ENCODE assay signal across 8 cellular contexts in the genomic region with DNA sequence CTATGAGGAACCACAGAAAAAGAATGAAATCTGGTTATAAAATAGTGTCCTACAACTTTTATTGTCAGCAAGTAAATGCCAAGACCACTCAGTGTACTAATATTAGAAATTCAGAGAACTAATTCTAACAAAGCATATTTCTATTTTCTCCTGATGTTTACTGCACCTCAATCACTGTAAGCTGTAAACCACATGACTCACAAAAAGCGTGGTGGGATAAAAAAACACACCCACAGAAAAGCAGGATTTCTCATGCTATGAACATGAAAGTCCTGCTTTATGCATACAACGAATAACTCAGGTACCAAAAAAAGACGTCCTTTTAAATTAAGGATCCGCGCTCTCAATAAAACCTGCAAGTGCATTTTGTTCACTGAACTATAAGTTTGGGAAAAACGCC. TPM values are rescaled to one million over a fixed set of nuclear protein-coding genes. Genes with fewer than 3 reads are reported as not detected.
A peak's percentile ranks its signal among the peaks of the same experiment; 100 is the strongest.
DNase-seq lines count a peak whose midpoint lies in the region; ATAC-seq and TF ChIP-seq lines count a peak whose summit lies in the region.

No MANE protein-coding gene starts in this region.

- DNase-seq in BJ (ENCODE audit: low read depth) (no peak), M059J (ENCODE audit: low read depth) (peak; percentile 40), natural killer cell (no peak), SKM-1 (lab: John Stamatoyannopoulos, UW; ENCODE audit: unreplicated experiment) (no peak), DMS153 (lab: John Stamatoyannopoulos, UW) (no peak), posterior vena cava (ENCODE audit: low spot score) (no peak), GM20000 (ENCODE audit: low spot score) (no peak)

- TF ChIP-seq CTCF in BJ (IDR thresholded peaks at IDR 0.05; ENCODE audit: insufficient read depth, low read depth, low read length) (no peak), natural killer cell (IDR thresholded peaks at IDR 0.05) (no peak), GM20000 (IDR thresholded peaks at IDR 0.05; ENCODE audit: extremely low read depth, missing control alignments) (no peak)

- H3K36me3 Mint-ChIP-seq in dendritic cell treated with granulocyte-macrophage colony-stimulating factor and Interleukin-4, amounts not matched to agents 40 ng/mL and 50 ng/mL, for 4 days (ENCODE audit: low read depth) = peaks cover 30% of the 10 kb centered on the region
- H3K36me3 Mint-ChIP-seq in natural killer cell = no peaks in the 10 kb centered on the region

- peak overlapping the region; percentile 95 for H3K27ac Mint-ChIP-seq in dendritic cell treated with granulocyte-macrophage colony-stimulating factor and Interleukin-4, amounts not matched to agents 40 ng/mL and 50 ng/mL, for 4 days
- H3K27ac Mint-ChIP-seq in natural killer cell = peak overlapping the region; percentile 90 to 94

- POLR2A ChIA-PET in BJ (lab: Charles Lee) = interaction anchor here (0.5 kb wide), 1 partner anchor 182 kb away, joined by 4 read pairs; no protein-coding TSS in a partner anchor

- H3K27me3 ChIP-seq in BJ (ENCODE audit: control insufficient read depth, insufficient read depth, low read length) = no peaks in the 10 kb centered on the region

- H3K36me3 ChIP-seq in BJ (ENCODE audit: control insufficient read depth, insufficient read depth, low read length) = 0 out of 2 replicates have a peak, but pooled peaks cover 1% of the 10 kb centered on the region

- H3K9me3 Mint-ChIP-seq in dendritic cell treated with granulocyte-macrophage colony-stimulating factor and Interleukin-4, amounts not matched to agents 40 ng/mL and 50 ng/mL, for 4 days = no peaks in the 10 kb centered on the region
- no peaks in the 10 kb centered on the region for H3K9me3 Mint-ChIP-seq in natural killer cell

- peaks cover 46% of the 10 kb centered on the region for H3K4me1 Mint-ChIP-seq in dendritic cell treated with granulocyte-macrophage colony-stimulating factor and Interleukin-4, amounts not matched to agents 40 ng/mL and 50 ng/mL, for 4 days (ENCODE audit: low read depth)
- H3K4me1 Mint-ChIP-seq in natural killer cell = peaks cover 40 to 41% of the 10 kb centered on the region in 2 donors

- peak overlapping the region; percentile 90 for H3K4me3 Mint-ChIP-seq in dendritic cell treated with granulocyte-macrophage colony-stimulating factor and Interleukin-4, amounts not matched to agents 40 ng/mL and 50 ng/mL, for 4 days
- peak overlapping the region; percentile 89 for H3K4me3 Mint-ChIP-seq in natural killer cell

- H3K4me3 ChIP-seq in BJ (ENCODE audit: low read depth, low read length) = peak overlapping the region; percentile 70

- intact Hi-C loops in dendritic cell treated with granulocyte-macrophage colony-stimulating factor and Interleukin-4, amounts not matched to agents 40 ng/mL and 50 ng/mL, for 4 days (cut with micrococcal nuclease) = loop anchor here (5.0 to 10.0 kb wide), 3 partner anchors 53 to 193 kb away; a partner anchor contains a TSS
- intact Hi-C loops in natural killer cell (cut with micrococcal nuclease) (loop anchor here (5.0 kb wide), 1 partner anchor 35 kb away; a partner anchor contains a TSS), posterior vena cava (cut with DNase I) (no loop called here)

- H3K27me3 Mint-ChIP-seq in dendritic cell treated with granulocyte-macrophage colony-stimulating factor and Interleukin-4, amounts not matched to agents 40 ng/mL and 50 ng/mL, for 4 days = no peaks in the 10 kb centered on the region
- H3K27me3 Mint-ChIP-seq in natural killer cell (ENCODE audit: low read depth in 2 of 2) = no peaks in the 10 kb centered on the region

- ATAC-seq in natural killer cell = no peak

- CTCF ChIA-PET in BJ (lab: Yijun Ruan, JAX) = interaction anchor here (0.7 to 1.6 kb wide), 2 partner anchors 25 to 38 kb away, joined by 3 read pairs; no protein-coding TSS in a partner anchor

RNA-seq across cellular contexts. Expression of a gene that starts 0.8 kb away (rescaled TPM):
- 95.8 and 117 TPM in 2 replicates for polyA plus RNA-seq in BJ (2011; rRNA removed)
- 32.8 and 38.3 TPM in 2 replicates for polyA minus RNA-seq in BJ (2011; rRNA and poly(A)+ RNA removed)
- 96.0 and 135 TPM in 2 replicates for total RNA-seq in M059J (2014; rRNA removed; shearing (Covaris generic))
- total RNA-seq in natural killer cell = 10 to 100 TPM; 63.2 to 69.1 (median 66.4) TPM
- total RNA-seq in posterior vena cava = 10 to 100 TPM; 65.8 to 79.0 TPM

RNA-seq across cellular contexts. Expression of a gene that starts 23.1 kb away (rescaled TPM):
- polyA plus RNA-seq in BJ (2011; rRNA removed) = 19.1 and 26.4 TPM in 2 replicates
- 2.3 and 4.6 TPM in 2 replicates for polyA minus RNA-seq in BJ (2011; rRNA and poly(A)+ RNA removed)
- total RNA-seq in M059J (2014; rRNA removed; shearing (Covaris generic)) = 1.8 and 6.8 TPM in 2 replicates
- 10 to 100 TPM; 11.7 to 16.1 (median 13.8) TPM for total RNA-seq in natural killer cell
- total RNA-seq in posterior vena cava = 1 to 10 TPM; 3.9 to 5.9 TPM

RNA-seq across cellular contexts. Expression of a gene that starts 36.1 kb away (rescaled TPM):
- 19.3 and 26.4 TPM in 2 replicates for polyA plus RNA-seq in BJ (2011; rRNA removed)
- polyA minus RNA-seq in BJ (2011; rRNA and poly(A)+ RNA removed) = 13.0 and 25.4 TPM in 2 replicates
- total RNA-seq in M059J (2014; rRNA removed; shearing (Covaris generic)) = 28.7 and 30.5 TPM in 2 replicates
- 10 to 100 TPM; 51.2 to 62.4 (median 54.1) TPM for total RNA-seq in natural killer cell
- 10 to 100 TPM; 32.0 to 36.8 TPM for total RNA-seq in posterior vena cava

RNA-seq across cellular contexts. Expression of a gene that starts 46.7 kb away (rescaled TPM):
- polyA plus RNA-seq in BJ (2011; rRNA removed) = 26.1 and 32.4 TPM in 2 replicates
- polyA minus RNA-seq in BJ (2011; rRNA and poly(A)+ RNA removed) = 8.7 and 14.3 TPM in 2 replicates
- total RNA-seq in M059J (2014; rRNA removed; shearing (Covaris generic)) = 27.2 and 40.5 TPM in 2 replicates
- total RNA-seq in natural killer cell = 10 to 100 TPM; 11.9 to 17.7 (median 12.4) TPM
- total RNA-seq in posterior vena cava = 10 to 100 TPM; 15.8 to 17.4 TPM

Comparison
In these comparisons a context has a peak if more than half of its experiments do, and no peak if none do; other contexts are left out.
1. intact Hi-C loops: an anchor here in dendritic cell treated with granulocyte-macrophage colony-stimulating factor and Interleukin-4, amounts not matched to agents 40 ng/mL and 50 ng/mL, for 4 days (5.0 to 10.0 kb wide) and natural killer cell (5.0 kb wide); none called in posterior vena cava.